In the genomic region with DNA sequence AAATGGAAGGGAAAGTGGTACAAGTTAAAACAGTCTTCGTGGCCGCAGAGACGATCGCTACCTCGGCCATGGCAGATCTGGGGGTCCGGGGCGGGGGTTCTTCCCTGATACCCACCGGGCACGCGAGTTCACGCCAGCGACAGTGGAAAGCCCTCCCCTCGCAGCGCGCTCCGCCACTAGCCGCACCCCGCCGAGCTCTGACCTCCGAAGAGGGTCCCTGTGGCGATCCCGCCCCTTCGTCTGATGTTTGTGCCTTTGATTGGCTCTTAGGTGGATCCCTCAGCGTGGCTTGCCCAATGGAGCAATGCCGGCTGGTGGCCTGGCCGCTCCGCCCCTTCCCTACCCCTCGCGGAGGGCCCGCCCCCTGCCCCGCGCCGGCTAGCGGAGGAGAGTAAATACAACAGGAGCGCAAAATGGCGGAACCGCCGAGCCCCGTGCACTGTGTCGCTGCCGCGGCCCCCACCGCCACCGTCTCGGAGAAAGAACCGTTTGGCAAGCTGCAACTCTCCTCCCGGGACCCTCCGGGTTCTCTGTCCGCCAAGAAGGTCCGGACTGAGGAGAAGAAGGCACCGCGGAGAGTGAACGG, we compare ENCODE assay signal across 8 cellular contexts. TPM values are rescaled to one million over a fixed set of nuclear protein-coding genes. Genes with fewer than 3 reads are reported as not detected.
DNase-seq lines count a peak whose midpoint lies in the region; ATAC-seq and TF ChIP-seq lines count a peak whose summit lies in the region.

A gene (plus strand): TSS at position 403 of the 586 bp plus-strand sequence. CDS start 11 bp downstream, at position 414.

- peak; percentile 4 to 97 for TF ChIP-seq EP300 in tibial nerve (IDR thresholded peaks at IDR 0.05)

- peak; percentile 72 to 97 for TF ChIP-seq POLR2A in tibial nerve (IDR thresholded peaks at IDR 0.05)

- peak within 1 kb of the TSS; percentile 100 for H3K4me3 ChIP-seq in SU-DHL-6 (ENCODE audit: insufficient read depth, low read length, poor library complexity, severe bottlenecking)
- peak within 1 kb of the TSS; percentile 88 for H3K4me3 ChIP-seq in parathyroid adenoma (ENCODE audit: low read depth, low read length)
- peak within 1 kb of the TSS; percentile 81 to 95 (median 92) for H3K4me3 ChIP-seq in tibial nerve

- H3K9me2 ChIP-seq in SU-DHL-6 (replicated peaks; ENCODE audit: insufficient read depth, low read length): no peaks in the 10 kb centered on the region

- 0% methylated on average over 43 to 51 of the region's 53 CpGs for WGBS in tibial nerve, 2 donors

- peak; percentile 95 for ATAC-seq in HG02678 (IDR thresholded peaks at IDR 0.05; ENCODE audit: unreplicated experiment)
- peak; percentile 98 for ATAC-seq in Right ventricle myocardium superior (ENCODE audit: poor library complexity)

- H3K36me3 ChIP-seq in SU-DHL-6 (ENCODE audit: low read length): 0 out of 2 replicates have a peak, but pooled peaks cover under 1% of the 10 kb centered on the region
- H3K36me3 ChIP-seq in parathyroid adenoma (ENCODE audit: control insufficient read depth, insufficient read depth, low read length): no peaks in the 10 kb centered on the region
- H3K36me3 ChIP-seq in tibial nerve: no peaks in the 10 kb centered on the region

- H3K4me1 ChIP-seq in parathyroid adenoma (peaks cover 8% of the 10 kb centered on the region), tibial nerve (peaks cover 0 to 61% (median 25%) of the 10 kb centered on the region in 4 donors)

- DNase-seq in NCI-H128 (lab: John Stamatoyannopoulos, UW; ENCODE audit: unreplicated experiment): peak; percentile 92
- peak; percentile 96 for DNase-seq in activated naive CD8-positive, alpha-beta T cell treated with anti-CD3 and anti-CD28 coated beads, Interleukin-2, amount 50 U/mL, for 16 hours (ENCODE audit: low read depth, low spot score)
- peak; percentile 99 for DNase-seq in Right ventricle myocardium superior
- DNase-seq in tibial nerve (ENCODE audit: low spot score in 2 of 2): peak; percentile 97 to 98

- peak within 1 kb of the TSS; percentile 77 for H3K27ac ChIP-seq in SU-DHL-6 (ENCODE audit: low read depth, low read length)
- H3K27ac ChIP-seq in parathyroid adenoma: peak within 1 kb of the TSS; percentile 90
- H3K27ac ChIP-seq in tibial nerve: peak within 1 kb of the TSS; percentile 96 to 98 (median 98)

- H3K27me3 ChIP-seq in SU-DHL-6 (ENCODE audit: low read length) (no peaks in the 10 kb centered on the region), parathyroid adenoma (ENCODE audit: control insufficient read depth, insufficient read depth, low read length) (no peaks in the 10 kb centered on the region), tibial nerve (no peaks in the 10 kb centered on the region)

- intact Hi-C loops in Right ventricle myocardium superior (cut with DNase I): loop anchor here (2.0 to 10.0 kb wide), 2 partner anchors 59 to 103 kb away; a partner anchor contains a TSS

- H3K79me2 ChIP-seq in SU-DHL-6 (ENCODE audit: insufficient read depth, low read length): peaks cover 94% of the 10 kb centered on the region
- peaks cover 27% of the 10 kb centered on the region for H3K79me2 ChIP-seq in parathyroid adenoma

- H3K4me2 ChIP-seq in SU-DHL-6 (ENCODE audit: low read depth, low read length, poor library complexity, severe bottlenecking): peak within 1 kb of the TSS; percentile 80
- peak within 1 kb of the TSS; percentile 85 for H3K4me2 ChIP-seq in parathyroid adenoma (ENCODE audit: low read length)

- TF ChIP-seq CTCF in GM12872 (IDR thresholded peaks at IDR 0.05; ENCODE audit: insufficient read depth, low read depth, low read length) (0 out of 3 replicates have a peak, but pooled peaks have one; percentile 34), SU-DHL-6 (IDR thresholded peaks at IDR 0.05; ENCODE audit: insufficient read depth, low read length, poor library complexity, severe bottlenecking) (no peak), parathyroid adenoma (IDR thresholded peaks at IDR 0.05) (peak; percentile 63), tibial nerve (IDR thresholded peaks at IDR 0.05) (peak; percentile 31 to 74 (median 51))

- peaks cover 12% of the 10 kb centered on the region; the same call in 1 of the 2 replicates for H4K20me1 ChIP-seq in SU-DHL-6 (ENCODE audit: low read depth, low read length)

- peak within 1 kb of the TSS; percentile 70 for H2AFZ ChIP-seq in SU-DHL-6 (ENCODE audit: low read depth, low read length, severe bottlenecking)
- peak within 1 kb of the TSS; percentile 85 for H2AFZ ChIP-seq in parathyroid adenoma

- H3F3A ChIP-seq in SU-DHL-6 (ENCODE audit: insufficient read depth): peaks cover 34% of the 10 kb centered on the region

- H3K9ac ChIP-seq in SU-DHL-6 (ENCODE audit: low read length): peak within 1 kb of the TSS; percentile 92
- H3K9ac ChIP-seq in parathyroid adenoma: peak within 1 kb of the TSS; percentile 56

- no peaks in the 10 kb centered on the region for H3K9me3 ChIP-seq in SU-DHL-6 (ENCODE audit: insufficient read depth, low read length)
- H3K9me3 ChIP-seq in parathyroid adenoma (ENCODE audit: control insufficient read depth, low read length): no peaks in the 10 kb centered on the region
- H3K9me3 ChIP-seq in tibial nerve: no peaks in the 10 kb centered on the region

RNA-seq across cellular contexts. Expression of the gene that starts here (rescaled TPM):
- total RNA-seq in Right ventricle myocardium superior: 9.3 TPM
- 10 to 100 TPM; 15.6 to 33.9 (median 29.1) TPM for total RNA-seq in tibial nerve

Comparison
In these comparisons a context has a peak if more than half of its experiments do, and no peak if none do; other contexts are left out.
1. Peak in every context shown above with its lines: DNase-seq, ATAC-seq, H3K4me3 ChIP-seq and H3K27ac ChIP-seq.